In genomic region chr1:12617511-12617900, GRCh38 we compare ENCODE assay signal across 8 cellular contexts. TPM values are rescaled to one million over a fixed set of nuclear protein-coding genes. Genes with fewer than 3 reads are reported as not detected.
DNase-seq lines count a peak whose midpoint lies in the region; ATAC-seq and TF ChIP-seq lines count a peak whose summit lies in the region.

No MANE protein-coding gene starts in this region.

- H3K36me3 Mint-ChIP-seq in naive thymus-derived CD4-positive, alpha-beta T cell: peaks cover 0 to 20% (median 0%) of the 10 kb centered on the region in 5 donors

- H3K9me3 Mint-ChIP-seq in naive thymus-derived CD4-positive, alpha-beta T cell: peaks cover 0 to 10% (median 0%) of the 10 kb centered on the region in 11 donors

- POLR2A ChIA-PET in naive thymus-derived CD4-positive, alpha-beta T cell (lab: Charles Lee): interaction anchor here (0.7 to 7.4 kb wide), 14 partner anchors 16 to 408 kb away, joined by 3 to 204 read pairs (median 5); no protein-coding TSS in a partner anchor

- peak overlapping the region; percentile 94 to 98 (median 97) for H3K27ac Mint-ChIP-seq in naive thymus-derived CD4-positive, alpha-beta T cell

- intact Hi-C loops in naive thymus-derived CD4-positive, alpha-beta T cell (cut with micrococcal nuclease): loop anchor here (1.0 to 10.0 kb wide), 10 partner anchors 13 to 813 kb away; partner anchors contain the start of genes CLCN6 (in 1 of the 2), MTHFR (in 1 of the 2), TNFRSF1B (in 1 of the 2) and VPS13D (in 1 of the 2)

- no peaks in the 10 kb centered on the region for H3K36me3 ChIP-seq in SK-N-MC (ENCODE audit: insufficient read depth, low read length)
- H3K36me3 ChIP-seq in naive thymus-derived CD4-positive, alpha-beta T cell (ENCODE audit: control insufficient read depth in 2 of 3, insufficient read depth in 3 of 3, low read length in 3 of 3): peaks cover 0 to 11% (median 0%) of the 10 kb centered on the region in 3 experiments

- peak overlapping the region; percentile 90 to 99 (median 99) for H3K4me3 Mint-ChIP-seq in naive thymus-derived CD4-positive, alpha-beta T cell

- TF ChIP-seq CTCF in choroid plexus epithelial cell (conservative IDR thresholded peaks at IDR 0.05; ENCODE audit: low read depth, low read length): no peak

- CTCF ChIA-PET in naive thymus-derived CD4-positive, alpha-beta T cell (lab: Charles Lee): interaction anchor here (0.6 to 8.1 kb wide), 8 partner anchors 16 to 321 kb away, joined by 3 to 110 read pairs (median 4); no protein-coding TSS in a partner anchor

- H3K4me3 ChIP-seq in SK-N-MC: peak overlapping the region; percentile 75
- peak overlapping the region; percentile 93 for H3K4me3 ChIP-seq in choroid plexus epithelial cell (ENCODE audit: low read depth, low read length)
- H3K4me3 ChIP-seq in naive thymus-derived CD4-positive, alpha-beta T cell (ENCODE audit: low read length): peak overlapping the region; percentile 81

- peak overlapping the region; percentile 65 for H3K9ac ChIP-seq in SK-N-MC (ENCODE audit: insufficient read length)

- no peak overlapping the region for H3K27ac ChIP-seq in SK-N-MC
- H3K27ac ChIP-seq in naive thymus-derived CD4-positive, alpha-beta T cell (ENCODE audit: low read depth, low read length): peak overlapping the region; percentile 86

- no peaks in the 10 kb centered on the region for H3K27me3 ChIP-seq in naive thymus-derived CD4-positive, alpha-beta T cell (ENCODE audit: control insufficient read depth in 2 of 2, insufficient read depth in 2 of 2, low read length in 2 of 2)

- peaks cover 37 to 66% (median 62%) of the 10 kb centered on the region in 7 donors for H3K4me1 Mint-ChIP-seq in naive thymus-derived CD4-positive, alpha-beta T cell

- H3K27me3 Mint-ChIP-seq in naive thymus-derived CD4-positive, alpha-beta T cell: peaks cover 0 to 11% (median 0%) of the 10 kb centered on the region in 5 donors

- H3K4me1 ChIP-seq in naive thymus-derived CD4-positive, alpha-beta T cell (ENCODE audit: control insufficient read depth in 2 of 2, insufficient read depth in 2 of 2, low read length in 2 of 2): peaks cover 36 to 41% of the 10 kb centered on the region in 2 donors

- no peaks in the 10 kb centered on the region for H3K9me3 ChIP-seq in SK-N-MC (ENCODE audit: low read depth, low read length)
- no peaks in the 10 kb centered on the region for H3K9me3 ChIP-seq in naive thymus-derived CD4-positive, alpha-beta T cell (ENCODE audit: control insufficient read depth in 2 of 3, low read length in 3 of 3)

- peak; percentile 61 for ATAC-seq in naive thymus-derived CD4-positive, alpha-beta T cell
- ATAC-seq in HG03571 (IDR thresholded peaks at IDR 0.05; ENCODE audit: unreplicated experiment) (no peak), GM21786 (IDR thresholded peaks at IDR 0.05; ENCODE audit: unreplicated experiment) (no peak)

- DNase-seq in DMS53 treated with DMSO at 0.1 percent for 48 hours (lab: John Stamatoyannopoulos, UW; ENCODE audit: unreplicated experiment): peak; percentile 14
- no peak for DNase-seq in SK-N-MC (ENCODE audit: low read depth, low spot score)
- DNase-seq in choroid plexus epithelial cell (ENCODE audit: low read depth): no peak
- DNase-seq in naive thymus-derived CD4-positive, alpha-beta T cell: peak in 8 of 9 donors; percentile 45 to 83 (median 60)
- no peak for DNase-seq in hepatic stellate cell (ENCODE audit: low spot score)
- no peak for DNase-seq in H4 (ENCODE audit: low spot score)

RNA-seq across cellular contexts. Expression of gene DHRS3, which starts 0.5 kb away (rescaled TPM):
- 100 to 1,000 TPM in 2 of 5 experiments, 10 to 100 TPM in 3; 60.2 to 115 (median 74.7) TPM for total RNA-seq in naive thymus-derived CD4-positive, alpha-beta T cell
- 10 to 100 TPM; 39.9 to 44.9 TPM for polyA plus RNA-seq in naive thymus-derived CD4-positive, alpha-beta T cell
- total RNA-seq in H4 (2014; rRNA removed; shearing (Covaris generic)): 38.1 and 43.1 TPM in 2 replicates

RNA-seq across cellular contexts. Expression of gene AADACL4, which starts 26.4 kb away (rescaled TPM):
- not detected for total RNA-seq in naive thymus-derived CD4-positive, alpha-beta T cell
- not detected for polyA plus RNA-seq in naive thymus-derived CD4-positive, alpha-beta T cell
- not detected in 2 replicates for total RNA-seq in H4 (2014; rRNA removed; shearing (Covaris generic))

Comparison
In these comparisons a context has a peak if more than half of its experiments do, and no peak if none do; other contexts are left out.
1. DNase-seq: peak in DMS53 treated with DMSO at 0.1 percent for 48 hours (single experiment) and naive thymus-derived CD4-positive, alpha-beta T cell (8 of 9); none in SK-N-MC (single experiment), choroid plexus epithelial cell (single experiment), hepatic stellate cell (single experiment) and H4 (single experiment).
2. Peak in every context shown above with its lines, with median percentiles within 50 percentile points of each other: H3K4me3 ChIP-seq.